Comparison of ENCODE assay signal across 6 cellular contexts in the genomic region with DNA sequence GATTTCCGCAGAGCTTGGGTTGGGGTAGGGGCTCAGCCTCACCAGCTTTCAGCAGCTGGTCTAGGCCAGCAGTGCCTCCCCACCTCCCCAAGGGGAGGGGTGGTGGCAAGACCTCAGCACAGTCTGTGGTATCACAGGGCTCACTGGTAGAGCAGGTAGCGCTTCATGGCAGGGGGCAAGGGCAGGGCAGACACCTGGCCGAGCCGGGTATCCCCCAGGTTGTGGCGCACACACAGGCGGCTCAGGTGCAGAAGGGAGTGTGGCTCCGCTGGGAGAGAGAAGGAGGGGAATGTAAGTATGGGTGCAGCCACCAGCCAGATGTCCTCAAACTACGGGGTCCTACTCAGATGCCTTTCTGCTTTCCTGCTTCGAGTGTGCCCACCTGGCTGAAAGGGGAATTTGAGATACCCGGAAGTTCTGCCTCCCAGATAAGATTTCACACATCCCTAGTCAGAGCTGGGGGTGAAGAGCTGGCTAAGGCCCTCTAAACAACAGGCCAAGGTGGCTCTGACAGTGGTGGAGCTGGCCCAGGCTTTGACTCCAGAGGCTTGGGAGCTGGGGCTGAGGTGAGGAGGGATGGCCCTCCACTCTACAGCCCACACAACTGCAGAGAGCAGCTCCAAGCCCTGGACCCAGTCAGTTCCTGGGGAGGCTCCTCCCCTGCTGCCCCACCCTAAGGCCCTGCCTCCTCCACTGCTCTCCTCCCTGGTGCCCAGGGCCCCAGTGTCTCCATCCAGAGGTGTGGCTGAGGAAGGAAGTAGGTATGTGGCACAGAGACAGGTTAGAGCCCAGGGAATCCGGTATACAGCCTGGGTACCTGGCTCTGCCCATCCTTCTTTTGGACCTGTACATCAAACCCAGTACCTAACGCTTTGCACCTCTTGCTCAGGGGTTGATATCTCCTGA. TPM values are rescaled to one million over a fixed set of nuclear protein-coding genes. Genes with fewer than 3 reads are reported as not detected.
DNase-seq lines count a peak whose midpoint lies in the region; ATAC-seq lines count a peak whose summit lies in the region.

No MANE protein-coding gene starts in this region.

- in situ Hi-C loops in ACHN (cut with HindIII; ENCODE audit: low pct_ligation_motif_present, low pct_unique_long_range_greater_than_20kb, low sequenced_read_pairs), result no loop called here

- H3K36me3 Mint-ChIP-seq in activated naive CD4-positive, alpha-beta T cell treated with anti-CD3 and anti-CD28 coated beads, Interleukin-2, amount 10 ng/mL, durations not matched to agents 7 days and 5 days, result peaks cover 56% of the 10 kb centered on the region

- H3K27me3 Mint-ChIP-seq in activated naive CD4-positive, alpha-beta T cell treated with anti-CD3 and anti-CD28 coated beads, Interleukin-2, amount 10 ng/mL, durations not matched to agents 7 days and 5 days, result no peaks in the 10 kb centered on the region

- H3K9me3 ChIP-seq in HUES48 (ENCODE audit: control insufficient read depth, insufficient read depth, low read length), result no peaks in the 10 kb centered on the region
- no peaks in the 10 kb centered on the region for H3K9me3 ChIP-seq in mononuclear cell (ENCODE audit: low read depth, low read length)

- peaks cover 38% of the 10 kb centered on the region for H3K4me1 ChIP-seq in HUES48 (ENCODE audit: control insufficient read depth, insufficient read depth, low read length)
- peaks cover 68% of the 10 kb centered on the region for H3K4me1 ChIP-seq in mononuclear cell (ENCODE audit: insufficient read depth, low read length)

- CTCF ChIA-PET in activated naive CD4-positive, alpha-beta T cell treated with anti-CD3 and anti-CD28 coated beads, Interleukin-2, amount 10 ng/mL, durations not matched to agents 7 days and 5 days (lab: Charles Lee), result interaction anchor here (1.1 to 4.3 kb wide), 14 partner anchors 11 to 242 kb away, joined by 3 to 35 read pairs (median 7); partner anchors contain the start of genes C1RL, CDCA3 and USP5

- peak overlapping the region; percentile 90 for H3K4me3 Mint-ChIP-seq in activated naive CD4-positive, alpha-beta T cell treated with anti-CD3 and anti-CD28 coated beads, Interleukin-2, amount 10 ng/mL, durations not matched to agents 7 days and 5 days

- no peak for ATAC-seq in GM21717 (IDR thresholded peaks at IDR 0.05; ENCODE audit: unreplicated experiment)
- ATAC-seq in GM19035 (IDR thresholded peaks at IDR 0.05; ENCODE audit: unreplicated experiment), result no peak

- DNase-seq in ACHN, result peak; percentile 67
- peak; percentile 67 for DNase-seq in activated naive CD4-positive, alpha-beta T cell treated with anti-CD3 and anti-CD28 coated beads, Interleukin-2, amount 10 ng/mL, durations not matched to agents 7 days and 5 days

- no peaks in the 10 kb centered on the region for H3K9me3 Mint-ChIP-seq in activated naive CD4-positive, alpha-beta T cell treated with anti-CD3 and anti-CD28 coated beads, Interleukin-2, amount 10 ng/mL, durations not matched to agents 7 days and 5 days

- peak overlapping the region; percentile 67 for H3K27ac ChIP-seq in HUES48 (ENCODE audit: low read depth, low read length)

- no peaks in the 10 kb centered on the region for H3K27me3 ChIP-seq in HUES48 (ENCODE audit: control insufficient read depth, insufficient read depth, low read length)
- H3K27me3 ChIP-seq in mononuclear cell (ENCODE audit: insufficient read depth, low read length), result no peaks in the 10 kb centered on the region

- peak overlapping the region; percentile 93 for H3K27ac Mint-ChIP-seq in activated naive CD4-positive, alpha-beta T cell treated with anti-CD3 and anti-CD28 coated beads, Interleukin-2, amount 10 ng/mL, durations not matched to agents 7 days and 5 days

- peaks cover 30% of the 10 kb centered on the region for H3K36me3 ChIP-seq in HUES48 (ENCODE audit: control insufficient read depth, insufficient read depth, low read length)

- peak overlapping the region; percentile 96 for H3K4me3 ChIP-seq in HUES48 (ENCODE audit: low read depth, low read length)
- H3K4me3 ChIP-seq in mononuclear cell (ENCODE audit: low read length), result peak overlapping the region; percentile 81

- no peak overlapping the region for H3K9ac ChIP-seq in HUES48 (ENCODE audit: low read depth, low read length)

- peaks cover 69% of the 10 kb centered on the region for H3K4me1 Mint-ChIP-seq in activated naive CD4-positive, alpha-beta T cell treated with anti-CD3 and anti-CD28 coated beads, Interleukin-2, amount 10 ng/mL, durations not matched to agents 7 days and 5 days

RNA-seq across cellular contexts. Expression of gene SPSB2, which starts 1.8 kb away (rescaled TPM):
- total RNA-seq in mononuclear cell, result 1.6 TPM

RNA-seq across cellular contexts. Expression of gene TPI1, which starts 4.0 kb away (rescaled TPM):
- 202 TPM for total RNA-seq in mononuclear cell

RNA-seq across cellular contexts. Expression of gene USP5, which starts 19.4 kb away (rescaled TPM):
- 16.4 TPM for total RNA-seq in mononuclear cell

RNA-seq across cellular contexts. Expression of gene CDCA3, which starts 20.2 kb away (rescaled TPM):
- total RNA-seq in mononuclear cell, result 0.10 TPM

RNA-seq across cellular contexts. Expression of gene GNB3, which starts 30.6 kb away (rescaled TPM):
- 0.21 TPM for total RNA-seq in mononuclear cell
